In the genomic region with DNA sequence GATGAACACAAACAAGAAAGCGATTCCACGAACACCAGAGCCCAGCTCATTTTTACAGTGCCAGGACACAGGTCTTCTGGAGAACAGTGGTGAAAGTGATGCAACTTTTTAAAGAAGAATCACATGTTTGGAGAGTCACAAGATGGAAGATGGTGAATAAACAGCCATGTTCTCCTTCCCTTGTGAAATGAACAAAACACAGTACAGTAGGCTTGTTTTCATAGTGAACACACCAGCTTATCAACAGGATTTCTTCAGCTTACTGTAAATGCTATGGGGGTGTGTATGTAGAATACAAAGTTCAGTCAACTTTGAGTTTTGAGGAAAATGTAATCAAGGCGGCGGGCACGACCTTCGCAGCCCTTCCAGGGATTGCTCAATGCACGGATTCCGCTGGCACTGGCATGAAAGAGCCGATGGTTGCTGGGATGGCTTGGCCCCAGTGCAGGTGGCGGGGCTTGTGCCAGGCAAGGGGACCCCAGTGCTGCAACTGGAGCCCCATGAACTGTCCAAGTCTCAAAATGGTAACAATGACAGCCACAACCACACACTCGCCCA, we compare ENCODE assay signal across 1 cellular context.
TF ChIP-seq lines count a peak whose summit lies in the region.

No MANE protein-coding gene starts in this region.

TF ChIP-seq in HepG2, 621 proteins besides CTCF, POLR2A, EP300 and RAD21 (continues in another document):
- peak; percentile 66; the same call in 1 of the 2 replicates for TF ChIP-seq SP5 (CRISPR knock-in tag; IDR thresholded peaks at IDR 0.05; ENCODE audit: borderline replicate concordance, low read depth)
- TF ChIP-seq IKZF4 (CRISPR knock-in tag; IDR thresholded peaks at IDR 0.05; ENCODE audit: borderline replicate concordance, low read depth, not compliant biosample characterization): no peak
- TF ChIP-seq ZKSCAN8 (CRISPR knock-in tag; IDR thresholded peaks at IDR 0.05; ENCODE audit: borderline replicate concordance): peak; percentile 93; the same call in 1 of the 2 replicates
- TF ChIP-seq ZNF230 (CRISPR knock-in tag; IDR thresholded peaks at IDR 0.05): peak; percentile 52; the same call in 1 of the 2 replicates
- no peak for TF ChIP-seq ZNF446 (CRISPR knock-in tag; IDR thresholded peaks at IDR 0.05)
- TF ChIP-seq ZBED4 (CRISPR knock-in tag; IDR thresholded peaks at IDR 0.05; ENCODE audit: borderline replicate concordance): peak; percentile 24; the same call in 1 of the 2 replicates
- no peak for TF ChIP-seq NONO (IDR thresholded peaks at IDR 0.05)
- peak; percentile 50; the same call in 1 of the 2 replicates for TF ChIP-seq NONO (CRISPR knock-in tag; conservative IDR thresholded peaks at IDR 0.05)
- TF ChIP-seq ZNF44 (CRISPR knock-in tag; IDR thresholded peaks at IDR 0.05): 0 out of 2 replicates have a peak, but pooled peaks have one; percentile 1
- peak; percentile 13 for TF ChIP-seq YY1 (IDR thresholded peaks at IDR 0.05; ENCODE audit: insufficient read depth, insufficient replicate concordance, low read depth, low read length)
- no peak for TF ChIP-seq ZNF775 (CRISPR knock-in tag; IDR thresholded peaks at IDR 0.05; ENCODE audit: borderline replicate concordance)
- no peak for TF ChIP-seq ZNF883 (CRISPR knock-in tag; IDR thresholded peaks at IDR 0.05; ENCODE audit: not compliant biosample characterization)
- no peak for TF ChIP-seq CENPT (CRISPR knock-in tag; IDR thresholded peaks at IDR 0.05; ENCODE audit: low read depth)
- TF ChIP-seq PATZ1 (CRISPR knock-in tag; IDR thresholded peaks at IDR 0.05): peak; percentile 81
- TF ChIP-seq PTBP1 (IDR thresholded peaks at IDR 0.05; ENCODE audit: low read depth, low read length, poor library complexity, severe bottlenecking): no peak
- TF ChIP-seq MED1 (CRISPR knock-in tag; IDR thresholded peaks at IDR 0.05): peak; percentile 94
- TF ChIP-seq NAIF1 (CRISPR knock-in tag; IDR thresholded peaks at IDR 0.05; ENCODE audit: borderline replicate concordance): no peak
- TF ChIP-seq KDM6A (CRISPR knock-in tag; IDR thresholded peaks at IDR 0.05; ENCODE audit: low read depth): peak; percentile 90
- TF ChIP-seq ZMYM3 (CRISPR knock-in tag; IDR thresholded peaks at IDR 0.05): peak; percentile 66
- TF ChIP-seq IKZF5 (CRISPR knock-in tag; IDR thresholded peaks at IDR 0.05): peak; percentile 94
- TF ChIP-seq TARDBP (CRISPR knock-in tag; IDR thresholded peaks at IDR 0.05): peak; percentile 79
- TF ChIP-seq, protein P1, sequence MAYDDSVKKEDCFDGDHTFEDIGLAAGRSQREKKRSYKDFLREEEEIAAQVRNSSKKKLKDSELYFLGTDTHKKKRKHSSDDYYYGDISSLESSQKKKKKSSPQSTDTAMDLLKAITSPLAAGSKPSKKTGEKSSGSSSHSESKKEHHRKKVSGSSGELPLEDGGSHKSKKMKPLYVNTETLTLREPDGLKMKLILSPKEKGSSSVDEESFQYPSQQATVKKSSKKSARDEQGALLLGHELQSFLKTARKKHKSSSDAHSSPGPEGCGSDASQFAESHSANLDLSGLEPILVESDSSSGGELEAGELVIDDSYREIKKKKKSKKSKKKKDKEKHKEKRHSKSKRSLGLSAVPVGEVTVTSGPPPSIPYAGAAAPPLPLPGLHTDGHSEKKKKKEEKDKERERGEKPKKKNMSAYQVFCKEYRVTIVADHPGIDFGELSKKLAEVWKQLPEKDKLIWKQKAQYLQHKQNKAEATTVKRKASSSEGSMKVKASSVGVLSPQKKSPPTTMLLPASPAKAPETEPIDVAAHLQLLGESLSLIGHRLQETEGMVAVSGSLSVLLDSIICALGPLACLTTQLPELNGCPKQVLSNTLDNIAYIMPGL (CRISPR knock-in tag; IDR thresholded peaks at IDR 0.05; ENCODE audit: borderline replicate concordance in 1 of 2, low read depth in 1 of 2): peak in 1 of 2 experiments; percentile 30; a peak in 2 of 4 replicates
- TF ChIP-seq ZNF614 (CRISPR knock-in tag; IDR thresholded peaks at IDR 0.05; ENCODE audit: borderline replicate concordance): peak; percentile 91
- peak; percentile 65; the same call in 1 of the 2 replicates for TF ChIP-seq ZNF749 (CRISPR knock-in tag; IDR thresholded peaks at IDR 0.05; ENCODE audit: borderline replicate concordance)
- TF ChIP-seq NFKB2 (CRISPR knock-in tag; IDR thresholded peaks at IDR 0.05; ENCODE audit: borderline replicate concordance): no peak
- no peak; the same call in 1 of the 2 replicates for TF ChIP-seq ZBTB8A (CRISPR knock-in tag; IDR thresholded peaks at IDR 0.05; ENCODE audit: borderline replicate concordance, low read depth)
- TF ChIP-seq MBNL3 (CRISPR knock-in tag; conservative IDR thresholded peaks at IDR 0.05): no peak
- no peak for TF ChIP-seq ZNF24 (IDR thresholded peaks at IDR 0.05)
- TF ChIP-seq EHMT2 (IDR thresholded peaks at IDR 0.05; ENCODE audit: borderline replicate concordance, low read depth, low read length): peak; percentile 77; the same call in 1 of the 2 replicates
- 0 out of 2 replicates have a peak, but pooled peaks have one; percentile 48 for TF ChIP-seq ZBTB38 (CRISPR knock-in tag; IDR thresholded peaks at IDR 0.05)
- TF ChIP-seq, protein P2, sequence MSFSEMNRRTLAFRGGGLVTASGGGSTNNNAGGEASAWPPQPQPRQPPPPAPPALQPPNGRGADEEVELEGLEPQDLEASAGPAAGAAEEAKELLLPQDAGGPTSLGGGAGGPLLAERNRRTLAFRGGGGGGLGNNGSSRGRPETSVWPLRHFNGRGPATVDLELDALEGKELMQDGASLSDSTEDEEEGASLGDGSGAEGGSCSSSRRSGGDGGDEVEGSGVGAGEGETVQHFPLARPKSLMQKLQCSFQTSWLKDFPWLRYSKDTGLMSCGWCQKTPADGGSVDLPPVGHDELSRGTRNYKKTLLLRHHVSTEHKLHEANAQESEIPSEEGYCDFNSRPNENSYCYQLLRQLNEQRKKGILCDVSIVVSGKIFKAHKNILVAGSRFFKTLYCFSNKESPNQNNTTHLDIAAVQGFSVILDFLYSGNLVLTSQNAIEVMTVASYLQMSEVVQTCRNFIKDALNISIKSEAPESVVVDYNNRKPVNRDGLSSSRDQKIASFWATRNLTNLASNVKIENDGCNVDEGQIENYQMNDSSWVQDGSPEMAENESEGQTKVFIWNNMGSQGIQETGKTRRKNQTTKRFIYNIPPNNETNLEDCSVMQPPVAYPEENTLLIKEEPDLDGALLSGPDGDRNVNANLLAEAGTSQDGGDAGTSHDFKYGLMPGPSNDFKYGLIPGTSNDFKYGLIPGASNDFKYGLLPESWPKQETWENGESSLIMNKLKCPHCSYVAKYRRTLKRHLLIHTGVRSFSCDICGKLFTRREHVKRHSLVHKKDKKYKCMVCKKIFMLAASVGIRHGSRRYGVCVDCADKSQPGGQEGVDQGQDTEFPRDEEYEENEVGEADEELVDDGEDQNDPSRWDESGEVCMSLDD (CRISPR knock-in tag; IDR thresholded peaks at IDR 0.05; ENCODE audit: borderline replicate concordance): peak; percentile 80; the same call in 1 of the 2 replicates
- peak; percentile 63; the same call in 1 of the 2 replicates for TF ChIP-seq ZBTB20 (CRISPR knock-in tag; IDR thresholded peaks at IDR 0.05; ENCODE audit: borderline replicate concordance, low read depth)
- TF ChIP-seq, protein P3, sequence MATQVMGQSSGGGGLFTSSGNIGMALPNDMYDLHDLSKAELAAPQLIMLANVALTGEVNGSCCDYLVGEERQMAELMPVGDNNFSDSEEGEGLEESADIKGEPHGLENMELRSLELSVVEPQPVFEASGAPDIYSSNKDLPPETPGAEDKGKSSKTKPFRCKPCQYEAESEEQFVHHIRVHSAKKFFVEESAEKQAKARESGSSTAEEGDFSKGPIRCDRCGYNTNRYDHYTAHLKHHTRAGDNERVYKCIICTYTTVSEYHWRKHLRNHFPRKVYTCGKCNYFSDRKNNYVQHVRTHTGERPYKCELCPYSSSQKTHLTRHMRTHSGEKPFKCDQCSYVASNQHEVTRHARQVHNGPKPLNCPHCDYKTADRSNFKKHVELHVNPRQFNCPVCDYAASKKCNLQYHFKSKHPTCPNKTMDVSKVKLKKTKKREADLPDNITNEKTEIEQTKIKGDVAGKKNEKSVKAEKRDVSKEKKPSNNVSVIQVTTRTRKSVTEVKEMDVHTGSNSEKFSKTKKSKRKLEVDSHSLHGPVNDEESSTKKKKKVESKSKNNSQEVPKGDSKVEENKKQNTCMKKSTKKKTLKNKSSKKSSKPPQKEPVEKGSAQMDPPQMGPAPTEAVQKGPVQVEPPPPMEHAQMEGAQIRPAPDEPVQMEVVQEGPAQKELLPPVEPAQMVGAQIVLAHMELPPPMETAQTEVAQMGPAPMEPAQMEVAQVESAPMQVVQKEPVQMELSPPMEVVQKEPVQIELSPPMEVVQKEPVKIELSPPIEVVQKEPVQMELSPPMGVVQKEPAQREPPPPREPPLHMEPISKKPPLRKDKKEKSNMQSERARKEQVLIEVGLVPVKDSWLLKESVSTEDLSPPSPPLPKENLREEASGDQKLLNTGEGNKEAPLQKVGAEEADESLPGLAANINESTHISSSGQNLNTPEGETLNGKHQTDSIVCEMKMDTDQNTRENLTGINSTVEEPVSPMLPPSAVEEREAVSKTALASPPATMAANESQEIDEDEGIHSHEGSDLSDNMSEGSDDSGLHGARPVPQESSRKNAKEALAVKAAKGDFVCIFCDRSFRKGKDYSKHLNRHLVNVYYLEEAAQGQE (IDR thresholded peaks at IDR 0.05; ENCODE audit: borderline replicate concordance in 1 of 2, low read depth in 1 of 2, low read length in 2 of 2): 0 out of 4 replicates have a peak, but pooled peaks of 1 of the 2 experiments have one; percentile 16
- TF ChIP-seq GABPA (IDR thresholded peaks at IDR 0.05; ENCODE audit: low read depth, low read length): no peak
- peak; percentile 39; the same call in 1 of the 2 replicates for TF ChIP-seq GABPA (CRISPR knock-in tag; IDR thresholded peaks at IDR 0.05; ENCODE audit: low read depth)
- TF ChIP-seq MYNN (CRISPR knock-in tag; IDR thresholded peaks at IDR 0.05; ENCODE audit: low read depth): no peak
- TF ChIP-seq MED13 (CRISPR knock-in tag; IDR thresholded peaks at IDR 0.05): 0 out of 2 replicates have a peak, but pooled peaks have one; percentile 71
- TF ChIP-seq ATF7 (IDR thresholded peaks at IDR 0.05): no peak
- peak; percentile 75; the same call in 1 of the 2 replicates for TF ChIP-seq ATF7 (CRISPR knock-in tag; IDR thresholded peaks at IDR 0.05)
